2 cellular contexts compared by ENCODE assay signal in the genomic region with DNA sequence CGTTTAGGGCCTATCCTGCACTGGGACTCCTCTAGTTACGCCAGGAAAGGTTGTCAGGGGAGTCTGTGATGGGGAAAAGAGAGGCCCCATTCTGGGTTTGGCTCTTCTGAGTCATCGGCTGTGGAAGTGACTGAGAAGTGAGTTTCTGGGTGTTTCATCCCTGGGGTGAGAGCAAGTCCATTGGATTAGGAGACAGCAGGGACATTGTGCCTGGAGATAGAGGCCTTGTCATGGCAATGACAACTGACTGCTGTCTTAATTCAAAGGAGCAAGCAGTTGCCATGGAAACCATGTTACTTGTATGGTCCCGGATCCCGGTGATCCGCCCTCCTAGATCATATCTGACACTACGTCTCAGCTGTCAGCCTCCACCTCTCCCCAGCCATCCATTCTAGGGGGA.
TF ChIP-seq lines count a peak whose summit lies in the region.

No MANE protein-coding gene starts in this region.

TF ChIP-seq in GM23338, 12 proteins besides CTCF, POLR2A, EP300 and RAD21 (continues in another document):
- no peak for TF ChIP-seq STAT1 (IDR thresholded peaks at IDR 0.05; ENCODE audit: unreplicated experiment)
- TF ChIP-seq NANOG (IDR thresholded peaks at IDR 0.05; ENCODE audit: borderline replicate concordance): no peak
- no peak for TF ChIP-seq ZNF114 (CRISPR knock-in tag; IDR thresholded peaks at IDR 0.05)
- TF ChIP-seq CREB1 (CRISPR knock-in tag; IDR thresholded peaks at IDR 0.05; ENCODE audit: low read depth): no peak
- no peak for TF ChIP-seq POLR2AphosphoS5 (IDR thresholded peaks at IDR 0.05; ENCODE audit: low read depth)
- no peak for TF ChIP-seq ZNF331 (CRISPR knock-in tag; IDR thresholded peaks at IDR 0.05; ENCODE audit: low read depth)
- TF ChIP-seq, protein P1, sequence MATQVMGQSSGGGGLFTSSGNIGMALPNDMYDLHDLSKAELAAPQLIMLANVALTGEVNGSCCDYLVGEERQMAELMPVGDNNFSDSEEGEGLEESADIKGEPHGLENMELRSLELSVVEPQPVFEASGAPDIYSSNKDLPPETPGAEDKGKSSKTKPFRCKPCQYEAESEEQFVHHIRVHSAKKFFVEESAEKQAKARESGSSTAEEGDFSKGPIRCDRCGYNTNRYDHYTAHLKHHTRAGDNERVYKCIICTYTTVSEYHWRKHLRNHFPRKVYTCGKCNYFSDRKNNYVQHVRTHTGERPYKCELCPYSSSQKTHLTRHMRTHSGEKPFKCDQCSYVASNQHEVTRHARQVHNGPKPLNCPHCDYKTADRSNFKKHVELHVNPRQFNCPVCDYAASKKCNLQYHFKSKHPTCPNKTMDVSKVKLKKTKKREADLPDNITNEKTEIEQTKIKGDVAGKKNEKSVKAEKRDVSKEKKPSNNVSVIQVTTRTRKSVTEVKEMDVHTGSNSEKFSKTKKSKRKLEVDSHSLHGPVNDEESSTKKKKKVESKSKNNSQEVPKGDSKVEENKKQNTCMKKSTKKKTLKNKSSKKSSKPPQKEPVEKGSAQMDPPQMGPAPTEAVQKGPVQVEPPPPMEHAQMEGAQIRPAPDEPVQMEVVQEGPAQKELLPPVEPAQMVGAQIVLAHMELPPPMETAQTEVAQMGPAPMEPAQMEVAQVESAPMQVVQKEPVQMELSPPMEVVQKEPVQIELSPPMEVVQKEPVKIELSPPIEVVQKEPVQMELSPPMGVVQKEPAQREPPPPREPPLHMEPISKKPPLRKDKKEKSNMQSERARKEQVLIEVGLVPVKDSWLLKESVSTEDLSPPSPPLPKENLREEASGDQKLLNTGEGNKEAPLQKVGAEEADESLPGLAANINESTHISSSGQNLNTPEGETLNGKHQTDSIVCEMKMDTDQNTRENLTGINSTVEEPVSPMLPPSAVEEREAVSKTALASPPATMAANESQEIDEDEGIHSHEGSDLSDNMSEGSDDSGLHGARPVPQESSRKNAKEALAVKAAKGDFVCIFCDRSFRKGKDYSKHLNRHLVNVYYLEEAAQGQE (IDR thresholded peaks at IDR 0.05; ENCODE audit: unreplicated experiment): no peak
- TF ChIP-seq, protein P2, sequence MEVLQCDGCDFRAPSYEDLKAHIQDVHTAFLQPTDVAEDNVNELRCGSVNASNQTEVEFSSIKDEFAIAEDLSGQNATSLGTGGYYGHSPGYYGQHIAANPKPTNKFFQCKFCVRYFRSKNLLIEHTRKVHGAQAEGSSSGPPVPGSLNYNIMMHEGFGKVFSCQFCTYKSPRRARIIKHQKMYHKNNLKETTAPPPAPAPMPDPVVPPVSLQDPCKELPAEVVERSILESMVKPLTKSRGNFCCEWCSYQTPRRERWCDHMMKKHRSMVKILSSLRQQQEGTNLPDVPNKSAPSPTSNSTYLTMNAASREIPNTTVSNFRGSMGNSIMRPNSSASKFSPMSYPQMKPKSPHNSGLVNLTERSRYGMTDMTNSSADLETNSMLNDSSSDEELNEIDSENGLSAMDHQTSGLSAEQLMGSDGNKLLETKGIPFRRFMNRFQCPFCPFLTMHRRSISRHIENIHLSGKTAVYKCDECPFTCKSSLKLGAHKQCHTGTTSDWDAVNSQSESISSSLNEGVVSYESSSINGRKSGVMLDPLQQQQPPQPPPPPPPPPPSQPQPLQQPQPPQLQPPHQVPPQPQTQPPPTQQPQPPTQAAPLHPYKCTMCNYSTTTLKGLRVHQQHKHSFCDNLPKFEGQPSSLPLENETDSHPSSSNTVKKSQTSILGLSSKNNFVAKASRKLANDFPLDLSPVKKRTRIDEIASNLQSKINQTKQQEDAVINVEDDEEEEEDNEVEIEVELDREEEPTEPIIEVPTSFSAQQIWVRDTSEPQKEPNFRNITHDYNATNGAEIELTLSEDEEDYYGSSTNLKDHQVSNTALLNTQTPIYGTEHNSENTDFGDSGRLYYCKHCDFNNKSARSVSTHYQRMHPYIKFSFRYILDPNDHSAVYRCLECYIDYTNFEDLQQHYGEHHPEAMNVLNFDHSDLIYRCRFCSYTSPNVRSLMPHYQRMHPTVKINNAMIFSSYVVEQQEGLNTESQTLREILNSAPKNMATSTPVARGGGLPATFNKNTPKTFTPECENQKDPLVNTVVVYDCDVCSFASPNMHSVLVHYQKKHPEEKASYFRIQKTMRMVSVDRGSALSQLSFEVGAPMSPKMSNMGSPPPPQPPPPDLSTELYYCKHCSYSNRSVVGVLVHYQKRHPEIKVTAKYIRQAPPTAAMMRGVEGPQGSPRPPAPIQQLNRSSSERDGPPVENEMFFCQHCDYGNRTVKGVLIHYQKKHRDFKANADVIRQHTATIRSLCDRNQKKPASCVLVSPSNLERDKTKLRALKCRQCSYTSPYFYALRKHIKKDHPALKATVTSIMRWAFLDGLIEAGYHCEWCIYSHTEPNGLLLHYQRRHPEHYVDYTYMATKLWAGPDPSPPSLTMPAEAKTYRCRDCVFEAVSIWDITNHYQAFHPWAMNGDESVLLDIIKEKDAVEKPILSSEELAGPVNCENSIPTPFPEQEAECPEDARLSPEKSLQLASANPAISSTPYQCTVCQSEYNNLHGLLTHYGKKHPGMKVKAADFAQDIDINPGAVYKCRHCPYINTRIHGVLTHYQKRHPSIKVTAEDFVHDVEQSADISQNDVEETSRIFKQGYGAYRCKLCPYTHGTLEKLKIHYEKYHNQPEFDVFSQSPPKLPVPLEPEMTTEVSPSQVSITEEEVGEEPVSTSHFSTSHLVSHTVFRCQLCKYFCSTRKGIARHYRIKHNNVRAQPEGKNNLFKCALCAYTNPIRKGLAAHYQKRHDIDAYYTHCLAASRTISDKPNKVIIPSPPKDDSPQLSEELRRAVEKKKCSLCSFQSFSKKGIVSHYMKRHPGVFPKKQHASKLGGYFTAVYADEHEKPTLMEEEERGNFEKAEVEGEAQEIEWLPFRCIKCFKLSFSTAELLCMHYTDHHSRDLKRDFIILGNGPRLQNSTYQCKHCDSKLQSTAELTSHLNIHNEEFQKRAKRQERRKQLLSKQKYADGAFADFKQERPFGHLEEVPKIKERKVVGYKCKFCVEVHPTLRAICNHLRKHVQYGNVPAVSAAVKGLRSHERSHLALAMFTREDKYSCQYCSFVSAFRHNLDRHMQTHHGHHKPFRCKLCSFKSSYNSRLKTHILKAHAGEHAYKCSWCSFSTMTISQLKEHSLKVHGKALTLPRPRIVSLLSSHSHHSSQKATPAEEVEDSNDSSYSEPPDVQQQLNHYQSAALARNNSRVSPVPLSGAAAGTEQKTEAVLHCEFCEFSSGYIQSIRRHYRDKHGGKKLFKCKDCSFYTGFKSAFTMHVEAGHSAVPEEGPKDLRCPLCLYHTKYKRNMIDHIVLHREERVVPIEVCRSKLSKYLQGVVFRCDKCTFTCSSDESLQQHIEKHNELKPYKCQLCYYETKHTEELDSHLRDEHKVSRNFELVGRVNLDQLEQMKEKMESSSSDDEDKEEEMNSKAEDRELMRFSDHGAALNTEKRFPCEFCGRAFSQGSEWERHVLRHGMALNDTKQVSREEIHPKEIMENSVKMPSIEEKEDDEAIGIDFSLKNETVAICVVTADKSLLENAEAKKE (CRISPR knock-in tag; IDR thresholded peaks at IDR 0.05): no peak
- no peak for TF ChIP-seq JUNB (IDR thresholded peaks at IDR 0.05; ENCODE audit: unreplicated experiment)
- TF ChIP-seq EZH2 (IDR thresholded peaks at IDR 0.05; ENCODE audit: low read depth, unreplicated experiment): no peak

TF ChIP-seq in neural cell, 6 proteins besides CTCF, POLR2A, EP300 and RAD21:
- TF ChIP-seq MXI1 (conservative IDR thresholded peaks at IDR 0.05; ENCODE audit: poor library complexity, severe bottlenecking): no peak
- peak; percentile 15 for TF ChIP-seq POLR2AphosphoS5 (IDR thresholded peaks at IDR 0.05)
